Comparison of ENCODE assay signal across 1 cellular context in the genomic region with DNA sequence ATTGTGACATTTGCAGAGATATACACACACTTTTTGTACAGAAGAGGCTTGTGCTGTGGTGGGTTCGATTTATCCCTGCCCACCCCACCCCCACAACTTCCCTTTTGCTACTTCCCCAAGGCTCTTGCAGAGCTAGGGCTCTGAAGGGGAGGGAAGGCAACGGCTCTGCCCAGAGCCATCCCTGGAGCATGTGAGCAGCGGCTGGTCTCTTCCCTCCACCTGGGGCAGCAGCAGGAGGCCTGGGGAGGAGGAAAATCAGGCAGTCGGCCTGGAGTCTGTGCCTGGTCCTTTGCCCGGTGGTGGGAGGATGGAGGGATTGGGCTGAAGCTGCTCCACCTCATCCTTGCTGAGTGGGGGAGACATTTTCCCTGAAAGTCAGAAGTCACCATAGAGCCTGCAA.
TF ChIP-seq lines count a peak whose summit lies in the region.

No MANE protein-coding gene starts in this region.

TF ChIP-seq in WTC11, 78 proteins besides CTCF, POLR2A, EP300 and RAD21 (continued from another document):
- TF ChIP-seq, protein P1, sequence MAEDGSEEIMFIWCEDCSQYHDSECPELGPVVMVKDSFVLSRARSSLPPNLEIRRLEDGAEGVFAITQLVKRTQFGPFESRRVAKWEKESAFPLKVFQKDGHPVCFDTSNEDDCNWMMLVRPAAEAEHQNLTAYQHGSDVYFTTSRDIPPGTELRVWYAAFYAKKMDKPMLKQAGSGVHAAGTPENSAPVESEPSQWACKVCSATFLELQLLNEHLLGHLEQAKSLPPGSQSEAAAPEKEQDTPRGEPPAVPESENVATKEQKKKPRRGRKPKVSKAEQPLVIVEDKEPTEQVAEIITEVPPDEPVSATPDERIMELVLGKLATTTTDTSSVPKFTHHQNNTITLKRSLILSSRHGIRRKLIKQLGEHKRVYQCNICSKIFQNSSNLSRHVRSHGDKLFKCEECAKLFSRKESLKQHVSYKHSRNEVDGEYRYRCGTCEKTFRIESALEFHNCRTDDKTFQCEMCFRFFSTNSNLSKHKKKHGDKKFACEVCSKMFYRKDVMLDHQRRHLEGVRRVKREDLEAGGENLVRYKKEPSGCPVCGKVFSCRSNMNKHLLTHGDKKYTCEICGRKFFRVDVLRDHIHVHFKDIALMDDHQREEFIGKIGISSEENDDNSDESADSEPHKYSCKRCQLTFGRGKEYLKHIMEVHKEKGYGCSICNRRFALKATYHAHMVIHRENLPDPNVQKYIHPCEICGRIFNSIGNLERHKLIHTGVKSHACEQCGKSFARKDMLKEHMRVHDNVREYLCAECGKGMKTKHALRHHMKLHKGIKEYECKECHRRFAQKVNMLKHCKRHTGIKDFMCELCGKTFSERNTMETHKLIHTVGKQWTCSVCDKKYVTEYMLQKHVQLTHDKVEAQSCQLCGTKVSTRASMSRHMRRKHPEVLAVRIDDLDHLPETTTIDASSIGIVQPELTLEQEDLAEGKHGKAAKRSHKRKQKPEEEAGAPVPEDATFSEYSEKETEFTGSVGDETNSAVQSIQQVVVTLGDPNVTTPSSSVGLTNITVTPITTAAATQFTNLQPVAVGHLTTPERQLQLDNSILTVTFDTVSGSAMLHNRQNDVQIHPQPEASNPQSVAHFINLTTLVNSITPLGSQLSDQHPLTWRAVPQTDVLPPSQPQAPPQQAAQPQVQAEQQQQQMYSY (CRISPR knock-in tag; IDR thresholded peaks at IDR 0.05) = peak; percentile 50; the same call in 1 of the 2 replicates
- TF ChIP-seq, protein P2, sequence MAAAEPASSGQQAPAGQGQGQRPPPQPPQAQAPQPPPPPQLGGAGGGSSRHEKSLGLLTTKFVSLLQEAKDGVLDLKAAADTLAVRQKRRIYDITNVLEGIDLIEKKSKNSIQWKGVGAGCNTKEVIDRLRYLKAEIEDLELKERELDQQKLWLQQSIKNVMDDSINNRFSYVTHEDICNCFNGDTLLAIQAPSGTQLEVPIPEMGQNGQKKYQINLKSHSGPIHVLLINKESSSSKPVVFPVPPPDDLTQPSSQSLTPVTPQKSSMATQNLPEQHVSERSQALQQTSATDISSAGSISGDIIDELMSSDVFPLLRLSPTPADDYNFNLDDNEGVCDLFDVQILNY (CRISPR knock-in tag; IDR thresholded peaks at IDR 0.05) = no peak
